10 cellular contexts compared by ENCODE assay signal in the genomic region with DNA sequence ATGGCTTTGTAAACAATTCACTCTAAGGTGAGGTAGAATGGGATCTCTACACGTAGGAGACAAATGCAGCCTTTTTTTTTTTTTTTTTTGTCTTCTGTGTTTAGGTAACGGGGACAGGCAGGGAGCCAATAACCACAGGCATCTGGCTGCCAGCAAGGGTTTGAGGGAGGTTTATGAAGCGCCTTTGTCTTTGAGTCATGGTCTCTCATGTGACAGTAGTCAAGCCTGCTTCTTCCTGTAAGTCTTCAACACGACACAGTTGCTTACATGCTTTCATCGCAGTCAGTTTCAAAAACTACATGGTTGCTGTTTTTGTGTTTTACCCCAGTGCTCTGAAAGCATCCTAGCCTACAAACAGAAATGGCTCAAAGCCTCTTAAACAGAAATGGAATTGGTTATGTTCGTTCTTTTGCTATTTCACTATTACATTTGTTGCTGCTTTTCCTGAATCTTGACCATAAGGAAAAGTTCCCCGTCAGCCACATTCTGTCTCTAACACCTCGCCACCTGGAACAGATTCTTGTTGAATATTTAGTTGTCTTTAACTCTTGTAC.
DNase-seq lines count a peak whose midpoint lies in the region; ATAC-seq and TF ChIP-seq lines count a peak whose summit lies in the region.
"Had no signal": no experiment of that assay in that cellular context is flagged by ENCODE, and none has a peak within 500 bp of the region (broad histone marks: within the 10 kb centered on the region; RNA-seq: fewer than 3 reads in every experiment).

No MANE protein-coding gene starts in this region.

- in situ Hi-C loops in astrocyte of the spinal cord (cut with HindIII; ENCODE audit: low sequenced_read_pairs) = no loop called here

- no peaks in the 10 kb centered on the region for H3K9me3 ChIP-seq in sigmoid colon
- no peaks in the 10 kb centered on the region for H3K9me3 ChIP-seq in mucosa of descending colon
- H3K9me3 ChIP-seq in heart left ventricle = no peaks in the 10 kb centered on the region

- H3K4me3 Mint-ChIP-seq in osteocyte (ENCODE audit: unreplicated experiment) = no peak overlapping the region

- no peak for ATAC-seq in mucosa of descending colon
- ATAC-seq in heart left ventricle = no peak
- no peak for ATAC-seq in GM19463 (IDR thresholded peaks at IDR 0.05; ENCODE audit: unreplicated experiment)
- ATAC-seq: left ventricle myocardium superior had no signal

- TF ChIP-seq EP300 in sigmoid colon (IDR thresholded peaks at IDR 0.05) = no peak

- peak overlapping the region; percentile 15 for H3K27ac Mint-ChIP-seq in osteocyte (ENCODE audit: unreplicated experiment)

- DNase-seq in H7 = peak; percentile 4
- peak; percentile 60 for DNase-seq in NCI-H2029 treated with DMSO at 0.1 percent for 48 hours (lab: John Stamatoyannopoulos, UW)
- DNase-seq in astrocyte of the spinal cord (ENCODE audit: low read depth, low spot score) = peak; percentile 62
- DNase-seq in osteocyte (ENCODE audit: extremely low spot score, unreplicated experiment) = no peak
- no peak for DNase-seq in sigmoid colon
- no peak for DNase-seq in mucosa of descending colon
- DNase-seq in heart left ventricle = no peak
- DNase-seq: central memory CD4-positive, alpha-beta T cell; left ventricle myocardium superior had no signal

- H3K36me3 ChIP-seq in H7 (replicated peaks; ENCODE audit: control insufficient read depth, insufficient read depth, low read length) = no peaks in the 10 kb centered on the region
- no peaks in the 10 kb centered on the region for H3K36me3 ChIP-seq in sigmoid colon
- no peaks in the 10 kb centered on the region for H3K36me3 ChIP-seq in mucosa of descending colon (ENCODE audit: low read depth)
- no peaks in the 10 kb centered on the region for H3K36me3 ChIP-seq in heart left ventricle

- H3K4me1 ChIP-seq in sigmoid colon (no peaks in the 10 kb centered on the region), mucosa of descending colon (ENCODE audit: low read depth) (no peaks in the 10 kb centered on the region), heart left ventricle (no peaks in the 10 kb centered on the region)

- H3K36me3 Mint-ChIP-seq in osteocyte (ENCODE audit: unreplicated experiment) = peaks cover 3% of the 10 kb centered on the region

- H3K27ac ChIP-seq in sigmoid colon = no peak overlapping the region
- no peak overlapping the region for H3K27ac ChIP-seq in heart left ventricle

- peaks cover 14% of the 10 kb centered on the region for H3K4me1 Mint-ChIP-seq in osteocyte (ENCODE audit: unreplicated experiment)

- 60 to 66% methylated on average over 8 of the region's 8 CpGs for WGBS in sigmoid colon, 2 donors
- 66 to 73% (median 70%) methylated on average over 8 of the region's 8 CpGs for WGBS in heart left ventricle, 4 donors

- H3K9me3 Mint-ChIP-seq in osteocyte (ENCODE audit: unreplicated experiment) = no peaks in the 10 kb centered on the region

- H3K4me3 ChIP-seq in H7 (ENCODE audit: insufficient read depth, low read depth, low read length) (no peak overlapping the region), astrocyte of the spinal cord (ENCODE audit: low read depth, low read length) (no peak overlapping the region), sigmoid colon (no peak overlapping the region), mucosa of descending colon (no peak overlapping the region), heart left ventricle (no peak overlapping the region)

- no peaks in the 10 kb centered on the region for H3K27me3 Mint-ChIP-seq in osteocyte (ENCODE audit: unreplicated experiment)

- TF ChIP-seq CTCF in astrocyte of the spinal cord (IDR thresholded peaks at IDR 0.05; ENCODE audit: low read depth, low read length) (no peak), osteocyte (IDR thresholded peaks at IDR 0.05) (no peak), sigmoid colon (IDR thresholded peaks at IDR 0.05) (no peak), mucosa of descending colon (IDR thresholded peaks at IDR 0.05) (no peak), heart left ventricle (IDR thresholded peaks at IDR 0.05) (no peak)

- TF ChIP-seq POLR2A in sigmoid colon (IDR thresholded peaks at IDR 0.05) = no peak
- no peak for TF ChIP-seq POLR2A in heart left ventricle (IDR thresholded peaks at IDR 0.05)

- H3K27me3 ChIP-seq in H7 (ENCODE audit: control insufficient read depth, insufficient read depth, low read length) (no peaks in the 10 kb centered on the region), sigmoid colon (no peaks in the 10 kb centered on the region), heart left ventricle (no peaks in the 10 kb centered on the region)

- intact Hi-C loops in sigmoid colon (cut with DNase I) (no loop called here), mucosa of descending colon (cut with DNase I, micrococcal nuclease) (no loop called here), heart left ventricle (cut with DNase I) (no loop called here)

Comparison
In these comparisons a context has a peak if more than half of its experiments do, and no peak if none do; other contexts are left out.
1. DNase-seq: peak in H7 (single experiment), NCI-H2029 treated with DMSO at 0.1 percent for 48 hours (single experiment) and astrocyte of the spinal cord (single experiment); none in osteocyte (single experiment), sigmoid colon (single experiment), mucosa of descending colon (0 of 3) and heart left ventricle (0 of 5).